In genomic region chr1:2476066-2476999, GRCh38 we compare ENCODE assay signal across 23 cellular contexts. TPM values are rescaled to one million over a fixed set of nuclear protein-coding genes. Genes with fewer than 3 reads are reported as not detected.
A peak's percentile ranks its signal among the peaks of the same experiment; 100 is the strongest.
DNase-seq lines count a peak whose midpoint lies in the region; ATAC-seq, FAIRE-seq and TF ChIP-seq lines count a peak whose summit lies in the region.
"Had no signal": no experiment of that assay in that cellular context is flagged by ENCODE, and none has a peak within 500 bp of the region (broad histone marks: within the 10 kb centered on the region; RNA-seq: fewer than 3 reads in every experiment).

Gene PLCH2 (plus strand): TSS chr1:2476289. CDS start chr1:2476589, 300 bp downstream.

- DNase-seq in HepG2 (ENCODE audit: low spot score) (no peak), bronchial epithelial cell (ENCODE audit: low read depth) (no peak), neuronal stem cell (ENCODE audit: low spot score) (no peak), T1000 (lab: John Stamatoyannopoulos, UW) (no peak), esophagus muscularis mucosa (ENCODE audit: extremely low spot score) (no peak), GM23338 (ENCODE audit: low spot score) (no peak)
- DNase-seq: ACHN; activated CD8-positive, alpha-beta memory T cell treated with anti-CD3 and anti-CD28 coated beads, Interleukin-2, amount 50 U/mL, for 4 hours; anterior cingulate cortex; endodermal cell; hypothalamus; mesenchymal stem cell; NCI-H2081; NCI-H69; SJCRH30 had no signal

- H3K79me1 ChIP-seq in neuronal stem cell (ENCODE audit: low read depth, low read length): peaks cover 14% of the 10 kb centered on the region

- peak within 1 kb of the TSS; percentile 87 for H2BK120ac ChIP-seq in neuronal stem cell (ENCODE audit: low read depth, low read length)

- H3K9me2 ChIP-seq in GM23338 (ENCODE audit: insufficient read depth): no peaks in the 10 kb centered on the region

- H3K4me3 ChIP-seq in liver (ENCODE audit: low read depth in 1 of 3, low read length in 3 of 3) (no peak within 1 kb of the TSS), HepG2 (replicated peaks in 1 of 3; ENCODE audit: insufficient read depth in 1 of 3, low read depth in 2 of 3, low read length in 3 of 3) (no peak within 1 kb of the TSS), bronchial epithelial cell (ENCODE audit: low read depth, low read length) (no peak within 1 kb of the TSS), neuronal stem cell (ENCODE audit: low read length in 2 of 2) (no peak within 1 kb of the TSS), esophagus muscularis mucosa (no peak within 1 kb of the TSS), GM23338 (no peak within 1 kb of the TSS)
- H3K4me3 ChIP-seq: K562, SJCRH30, tibial nerve had no signal

- peak within 1 kb of the TSS; percentile 44 for H3K23ac ChIP-seq in neuronal stem cell (ENCODE audit: low read depth, low read length, poor library complexity)

- H3K27me3 ChIP-seq in liver (ENCODE audit: control insufficient read depth in 4 of 4, insufficient read depth in 4 of 4, low read length in 3 of 4) (no peaks in the 10 kb centered on the region), HepG2 (ENCODE audit: control insufficient read depth in 1 of 2, insufficient read depth in 2 of 2, low read length in 2 of 2) (peaks cover 18 to 76% of the 10 kb centered on the region in 2 experiments), bronchial epithelial cell (ENCODE audit: control insufficient read depth, insufficient read depth, low read length) (no peaks in the 10 kb centered on the region), neuronal stem cell (ENCODE audit: control insufficient read depth in 3 of 3, insufficient read depth in 3 of 3, low read depth in 1 of 3, low read length in 3 of 3) (peaks cover 0 to 79% (median 0%) of the 10 kb centered on the region in 3 experiments), esophagus muscularis mucosa (peaks cover 0 to 53% (median 0%) of the 10 kb centered on the region in 4 donors), GM23338 (ENCODE audit: insufficient read depth) (no peaks in the 10 kb centered on the region)

- H4K91ac ChIP-seq in neuronal stem cell (ENCODE audit: low read depth, low read length, poor library complexity): peak within 1 kb of the TSS; percentile 53

- no peak within 1 kb of the TSS for H3K4me3 Mint-ChIP-seq in GM23338
- H3K4me3 Mint-ChIP-seq: endodermal cell; nephron; T-helper 2 cell treated with Interferon-gamma antibody and Interleukin-4, amounts not matched to agents 5 μg/mL and 100 μg/mL, for 36 hours had no signal

- H2AK5ac ChIP-seq in neuronal stem cell (ENCODE audit: low read depth, low read length): peak within 1 kb of the TSS; percentile 93

- peak within 1 kb of the TSS; percentile 93 for H3K18ac ChIP-seq in neuronal stem cell (ENCODE audit: low read length)

- H2BK12ac ChIP-seq in neuronal stem cell (ENCODE audit: low read length): peak within 1 kb of the TSS; percentile 93

- H3K4ac ChIP-seq in neuronal stem cell (ENCODE audit: low read length): peak within 1 kb of the TSS; percentile 17

- H3K9ac ChIP-seq in liver (ENCODE audit: low read depth in 1 of 2, low read length in 2 of 2) (no peak within 1 kb of the TSS), HepG2 (ENCODE audit: insufficient read depth, low read depth, low read length) (no peak within 1 kb of the TSS), neuronal stem cell (ENCODE audit: low read depth, low read length, poor library complexity) (peak within 1 kb of the TSS; percentile 72)

- POLR2A ChIA-PET in HepG2 (lab: Yijun Ruan, JAX): interaction anchor here (1.6 kb wide), 1 partner anchor 50 kb away, joined by 4 read pairs; the partner anchor contains the start of gene PANK4

- CTCF ChIA-PET in HepG2 (lab: Yijun Ruan, JAX; ENCODE audit: low intra/inter-chr PET ratio, low total read pairs): no interaction called here

- peak within 1 kb of the TSS; percentile 99 for H2BK15ac ChIP-seq in neuronal stem cell (ENCODE audit: low read length)

- no peaks in the 10 kb centered on the region for H3K9me3 Mint-ChIP-seq in GM23338
- H3K9me3 Mint-ChIP-seq: endodermal cell; nephron; T-helper 2 cell treated with Interferon-gamma antibody and Interleukin-4, amounts not matched to agents 5 μg/mL and 100 μg/mL, for 36 hours had no signal

- H3F3A ChIP-seq in GM23338 (replicated peaks; ENCODE audit: low read depth): no peaks in the 10 kb centered on the region

- FAIRE-seq in HepG2 (lab: Jason Lieb, UNC) (no peak), bronchial epithelial cell (lab: Jason Lieb, UNC) (no peak)
- FAIRE-seq: H54, K562 had no signal

- peaks cover 1% of the 10 kb centered on the region for H3K27me3 Mint-ChIP-seq in GM23338 (ENCODE audit: insufficient read depth, low read depth, poor library complexity)

- H2AFZ ChIP-seq in HepG2 (ENCODE audit: low read length) (no peak within 1 kb of the TSS), neuronal stem cell (ENCODE audit: low read length) (no peak within 1 kb of the TSS), GM23338 (no peak within 1 kb of the TSS)

- peak within 1 kb of the TSS; percentile 50 for H4K8ac ChIP-seq in neuronal stem cell (ENCODE audit: low read depth, low read length)

- no peaks in the 10 kb centered on the region for H3K4me1 Mint-ChIP-seq in GM23338
- H3K4me1 Mint-ChIP-seq: endodermal cell, nephron had no signal

- peak within 1 kb of the TSS; percentile 90 for H2BK5ac ChIP-seq in neuronal stem cell (ENCODE audit: low read length)

- intact Hi-C loops in HepG2 (cut with micrococcal nuclease; ENCODE audit: unreplicated experiment): no loop called here
- intact Hi-C loops in esophagus muscularis mucosa (cut with DNase I): no loop called here

- peaks cover 4% of the 10 kb centered on the region; the same call in 1 of the 2 replicates for H4K20me1 ChIP-seq in HepG2 (ENCODE audit: insufficient read depth, low read length)
- H4K20me1 ChIP-seq in GM23338 (replicated peaks; ENCODE audit: insufficient read depth): no peaks in the 10 kb centered on the region

- H3K4me2 ChIP-seq in HepG2 (ENCODE audit: low read depth, low read length) (no peak within 1 kb of the TSS), neuronal stem cell (ENCODE audit: insufficient read depth, low read length, poor library complexity, severe bottlenecking) (no peak within 1 kb of the TSS), GM23338 (no peak within 1 kb of the TSS)

- H3K4me1 ChIP-seq in liver (ENCODE audit: control insufficient read depth in 4 of 4, insufficient read depth in 4 of 4, low read length in 3 of 4): peaks cover 14 to 33% (median 29%) of the 10 kb centered on the region in 4 donors
- peaks cover 11% of the 10 kb centered on the region; the same call in 1 of the 2 replicates for H3K4me1 ChIP-seq in HepG2 (ENCODE audit: insufficient read depth, low read length)
- peaks cover 23 to 42% of the 10 kb centered on the region in 2 donors for H3K4me1 ChIP-seq in neuronal stem cell (ENCODE audit: control insufficient read depth in 2 of 2, insufficient read depth in 1 of 2, low read depth in 1 of 2, low read length in 2 of 2)
- no peaks in the 10 kb centered on the region for H3K4me1 ChIP-seq in esophagus muscularis mucosa
- no peaks in the 10 kb centered on the region for H3K4me1 ChIP-seq in GM23338 (ENCODE audit: insufficient read depth)
- H3K4me1 ChIP-seq: SJCRH30, tibial nerve had no signal

- in situ Hi-C loops in HepG2 (cut with HindIII; ENCODE audit: extremely low pct_ligation_motif_present, low pct_unique_long_range_greater_than_20kb): no loop called here

- BruUV-seq in HepG2 (replicated peaks; lab: Mats Ljungman, UMichigan): no TSS peak

- no peaks in the 10 kb centered on the region for H3K36me3 ChIP-seq in liver (ENCODE audit: control insufficient read depth in 4 of 4, insufficient read depth in 3 of 4, low read depth in 1 of 4, low read length in 3 of 4)
- H3K36me3 ChIP-seq in HepG2 (replicated peaks in 1 of 2; ENCODE audit: control insufficient read depth in 1 of 2, insufficient read depth in 2 of 2, low read length in 2 of 2): no peaks in the 10 kb centered on the region
- peaks cover 31% of the 10 kb centered on the region for H3K36me3 ChIP-seq in bronchial epithelial cell (ENCODE audit: control insufficient read depth, insufficient read depth, low read length)
- H3K36me3 ChIP-seq in neuronal stem cell (replicated peaks in 1 of 2; ENCODE audit: control insufficient read depth in 2 of 2, insufficient read depth in 2 of 2, low read length in 2 of 2): no peaks in the 10 kb centered on the region
- H3K36me3 ChIP-seq in esophagus muscularis mucosa: no peaks in the 10 kb centered on the region
- no peaks in the 10 kb centered on the region for H3K36me3 ChIP-seq in GM23338 (ENCODE audit: insufficient read depth)
- H3K36me3 ChIP-seq: SJCRH30, tibial nerve had no signal

- no peak for TF ChIP-seq POLR2A in HepG2 (IDR thresholded peaks at IDR 0.05; ENCODE audit: insufficient read depth in 1 of 2, low read depth in 2 of 2, low read length in 2 of 2)
- no peak for TF ChIP-seq POLR2A in esophagus muscularis mucosa (IDR thresholded peaks at IDR 0.05; ENCODE audit: low read depth)

- H3K79me2 ChIP-seq in HepG2 (ENCODE audit: insufficient read depth, low read length) (no peaks in the 10 kb centered on the region), GM23338 (replicated peaks; ENCODE audit: insufficient read depth) (no peaks in the 10 kb centered on the region)

- no peak within 1 kb of the TSS for H3K27ac Mint-ChIP-seq in GM23338
- H3K27ac Mint-ChIP-seq: endodermal cell; nephron; T-helper 2 cell treated with Interferon-gamma antibody and Interleukin-4, amounts not matched to agents 5 μg/mL and 100 μg/mL, for 36 hours had no signal

- ATAC-seq in HepG2 (no peak), HG03025 (IDR thresholded peaks at IDR 0.05; ENCODE audit: low FRiP score, unreplicated experiment) (no peak), GM23338 (no peak)
- ATAC-seq: activated CD4-positive, CD25-positive, alpha-beta regulatory T cell treated with anti-CD3 and anti-CD28 coated beads, Interleukin-2, amount 50 U/mL, for 24 hours; K562 had no signal

- H3K27ac ChIP-seq in liver (ENCODE audit: low read depth in 1 of 2, low read length in 2 of 2) (peak within 1 kb of the TSS; percentile 48 to 63), HepG2 (ENCODE audit: extremely low read length, insufficient read depth, low read length) (no peak within 1 kb of the TSS), neuronal stem cell (replicated peaks; ENCODE audit: low read length) (no peak within 1 kb of the TSS), esophagus muscularis mucosa (replicated peaks in 1 of 4) (no peak within 1 kb of the TSS), GM23338 (ENCODE audit: low read depth) (no peak within 1 kb of the TSS)
- H3K27ac ChIP-seq: SJCRH30, tibial nerve had no signal

- H3K9me3 ChIP-seq in liver (ENCODE audit: control insufficient read depth in 4 of 4, low read length in 3 of 4): no peaks in the 10 kb centered on the region
- H3K9me3 ChIP-seq in HepG2 (ENCODE audit: low read length): no peaks in the 10 kb centered on the region
- no peaks in the 10 kb centered on the region for H3K9me3 ChIP-seq in neuronal stem cell (replicated peaks in 1 of 2; ENCODE audit: control insufficient read depth in 2 of 2, insufficient read depth in 1 of 2, low read depth in 1 of 2, low read length in 2 of 2)
- no peaks in the 10 kb centered on the region for H3K9me3 ChIP-seq in esophagus muscularis mucosa
- H3K9me3 ChIP-seq: SJCRH30, tibial nerve had no signal

- no peaks in the 10 kb centered on the region for H3K36me3 Mint-ChIP-seq in GM23338 (ENCODE audit: low read depth)

- WGBS in liver: 90% methylated on average over 34 of the region's 34 CpGs
- WGBS in HepG2 (ENCODE audit: low lambda C conversion rate): 0% methylated on average over 4 of the region's 34 CpGs
- WGBS in neuronal stem cell (ENCODE audit: extremely low coverage in 2 of 2, insufficient read length in 2 of 2, insufficient replicate concordance in 1 of 2), 2 donors: no CpG with 5 or more reads among the region's 34 CpGs
- 79% methylated on average over 12 of the region's 34 CpGs for WGBS in esophagus muscularis mucosa

- TF ChIP-seq RAD21 in liver (IDR thresholded peaks at IDR 0.05) (no peak), HepG2 (CRISPR knock-in tag; IDR thresholded peaks at IDR 0.05) (no peak)

- no peak for TF ChIP-seq CTCF in liver (IDR thresholded peaks at IDR 0.05; ENCODE audit: low read depth, low read length, missing input control)
- no peak for TF ChIP-seq CTCF in HepG2 (CRISPR knock-in tag; IDR thresholded peaks at IDR 0.05)
- no peak for TF ChIP-seq CTCF in bronchial epithelial cell (IDR thresholded peaks at IDR 0.05; ENCODE audit: insufficient read depth, low read length, severe bottlenecking)
- no peak for TF ChIP-seq CTCF in esophagus muscularis mucosa (IDR thresholded peaks at IDR 0.05)
- TF ChIP-seq CTCF in GM23338 (conservative IDR thresholded peaks at IDR 0.05; ENCODE audit: low read depth in 2 of 2): no peak

- TF ChIP-seq EP300 in HepG2 (IDR thresholded peaks at IDR 0.05; ENCODE audit: low read depth in 2 of 2, low read length in 2 of 2) (no peak), HepG2 (CRISPR knock-in tag; IDR thresholded peaks at IDR 0.05; ENCODE audit: borderline replicate concordance) (no peak), esophagus muscularis mucosa (IDR thresholded peaks at IDR 0.05) (no peak)

- peak within 1 kb of the TSS; percentile 56 for H3K14ac ChIP-seq in neuronal stem cell (ENCODE audit: low read length)

RNA-seq across cellular contexts. Expression of gene PLCH2, which starts in this region (rescaled TPM):
- total RNA-seq in liver (1 to 10 TPM in 1 of 2 donors, under 1 TPM in 1; 0.33 to 1.0 TPM), HepG2 (2016; rRNA removed; fragmentation: Illumina TruSeq; extraction: Trizol) (0.14 and 0.15 TPM in 2 replicates), bronchial epithelial cell (64.2 and 93.2 TPM in 2 replicates), esophagus muscularis mucosa (under 1 TPM; 0.06 to 0.42 (median 0.26) TPM)
- polyA plus RNA-seq in liver (1 to 10 TPM in 1 of 2 donors, not detected in 1; 1.3 TPM), HepG2 (2011; rRNA removed) (0.67 and 1.3 TPM in 2 replicates), GM23338 (2016; fragmentation: Nextera tagmentation; extraction: Ambion mirVana) (0.07 TPM in 1 of 2 replicates, not detected in the other)
- total RNA-seq in HepG2 (2016; cell fraction: cytosol; rRNA removed; fragmentation: Illumina TruSeq; extraction: Trizol; ENCODE audit: low read depth): under 0.01 TPM in 1 of 2 replicates, not detected in the other
- 0.12 and 0.22 TPM in 2 replicates for total RNA-seq in HepG2 (2016; cell fraction: insoluble cytoplasmic fraction; rRNA removed; fragmentation: Illumina TruSeq; extraction: Trizol)
- total RNA-seq in HepG2 (2016; cell fraction: membrane; rRNA removed; fragmentation: Illumina TruSeq; extraction: Trizol): 0.06 and 0.10 TPM in 2 replicates
- 0.19 and 0.22 TPM in 2 replicates for total RNA-seq in HepG2 (2016; cell fraction: nucleus; rRNA removed; fragmentation: Illumina TruSeq; extraction: Trizol)
- 0.32 and 0.78 TPM in 2 replicates for polyA plus RNA-seq in HepG2 (2011; cell fraction: cytosol; rRNA removed)
- 6.0 and 6.1 TPM in 2 replicates for polyA plus RNA-seq in HepG2 (2011; cell fraction: nucleus; rRNA removed)
- polyA plus RNA-seq in HepG2 (2012): 0.11 and 0.15 TPM in 2 replicates
- polyA plus RNA-seq in HepG2 (2016; cell fraction: cytosol; fragmentation: Illumina TruSeq; extraction: Trizol; ENCODE audit: low read depth): 0.05 TPM in 1 of 2 replicates, not detected in the other
- 0.10 and 0.20 TPM in 2 replicates for polyA plus RNA-seq in HepG2 (2016; cell fraction: insoluble cytoplasmic fraction; fragmentation: Illumina TruSeq; extraction: Trizol; ENCODE audit: low read depth)
- polyA plus RNA-seq in HepG2 (2016; cell fraction: membrane; fragmentation: Illumina TruSeq; extraction: Trizol; ENCODE audit: low read depth): 0.07 TPM in 1 of 2 replicates, not detected in the other
- polyA plus RNA-seq in HepG2 (2016; cell fraction: nucleus; fragmentation: Illumina TruSeq; extraction: Trizol; ENCODE audit: insufficient read depth, low read depth): 0.37 and 0.83 TPM in 2 replicates
- 1.2 TPM in 1 of 2 replicates, not detected in the other for polyA minus RNA-seq in HepG2 (2011; rRNA and poly(A)+ RNA removed; ENCODE audit: low replicate concordance)
- polyA minus RNA-seq in HepG2 (2011; cell fraction: cytosol; rRNA and poly(A)+ RNA removed): 0.20 TPM in 1 of 2 replicates, not detected in the other
- polyA minus RNA-seq in HepG2 (2011; cell fraction: nucleus; rRNA and poly(A)+ RNA removed): 0.90 and 1.2 TPM in 2 replicates
- 4.2 TPM for polyA plus RNA-seq in neuronal stem cell (2013, experiment 1 of 2)
- 4.0 TPM for polyA plus RNA-seq in neuronal stem cell (2013, experiment 2 of 2)
- 0.08 and 0.31 TPM in 2 replicates for total RNA-seq in GM23338 (2014; rRNA removed; shearing (Covaris generic))
- polyA plus RNA-seq: K562 had no signal

Comparison
In these comparisons a context has a peak if more than half of its experiments do, and no peak if none do; other contexts are left out.
1. RNA of gene PLCH2 (total RNA-seq): 64.2 to 93.2 TPM in bronchial epithelial cell; 0.33 to 1.0 TPM in liver, 0.06 to 0.42 TPM in esophagus muscularis mucosa, 0.08 to 0.31 TPM in GM23338 and under 0.01 to 0.22 TPM in HepG2; every median in the first group is over 10 times any median in the second.
2. H3K27ac ChIP-seq: peak in liver (2 of 2); none in HepG2 (single experiment), neuronal stem cell (single experiment), esophagus muscularis mucosa (0 of 4) and GM23338 (single experiment).